ENCODE assay signal across 7 cellular contexts in genomic region chr11:119092880-119093665, GRCh38. TPM values are rescaled to one million over a fixed set of nuclear protein-coding genes. Genes with fewer than 3 reads are reported as not detected.
A peak's percentile ranks its signal among the peaks of the same experiment; 100 is the strongest.
DNase-seq lines count a peak whose midpoint lies in the region; ATAC-seq, FAIRE-seq and TF ChIP-seq lines count a peak whose summit lies in the region.

No MANE protein-coding gene starts in this region.

- H3K27ac ChIP-seq in OCI-LY1 (ENCODE audit: low read depth, low read length, poor library complexity, severe bottlenecking) (peak overlapping the region; percentile 86), foreskin keratinocyte (no peak overlapping the region)
- H3K27ac ChIP-seq in effector memory CD4-positive, alpha-beta T cell (ENCODE audit: insufficient read depth, low read length, poor library complexity, severe bottlenecking) = peak overlapping the region; percentile 63

- in situ Hi-C loops in GM13976 (cut with MboI; ENCODE audit: low sequenced_read_pairs, unreplicated experiment) = no loop called here

- ATAC-seq in foreskin keratinocyte = no peak

- peaks cover 18% of the 10 kb centered on the region for H3K79me2 ChIP-seq in OCI-LY1 (ENCODE audit: insufficient read depth, low read length)

- DNase-seq in GM12892 (ENCODE audit: insufficient read length) = no peak
- no peak for DNase-seq in effector memory CD4-positive, alpha-beta T cell
- DNase-seq in renal cortical epithelial cell (ENCODE audit: low read depth) = peak; percentile 59
- DNase-seq in stimulated activated naive CD4-positive, alpha-beta T cell (lab: John Stamatoyannopoulos, UW) = no peak
- DNase-seq in GM13976 (ENCODE audit: low spot score) = no peak
- no peak for DNase-seq in foreskin keratinocyte

- TF ChIP-seq CTCF in OCI-LY1 (IDR thresholded peaks at IDR 0.05; ENCODE audit: low read length) (no peak), GM13976 (IDR thresholded peaks at IDR 0.05; ENCODE audit: borderline replicate concordance, control extremely low read depth, extremely low read depth, insufficient read depth, missing control alignments) (no peak), foreskin keratinocyte (conservative IDR thresholded peaks at IDR 0.05) (no peak)

- peak overlapping the region; percentile 97 for H3K4me2 ChIP-seq in OCI-LY1 (ENCODE audit: low read length)

- H3K4me3 ChIP-seq in OCI-LY1 (ENCODE audit: low read depth, low read length, poor library complexity, severe bottlenecking) = peak overlapping the region; percentile 100
- peak overlapping the region; percentile 68 for H3K4me3 ChIP-seq in effector memory CD4-positive, alpha-beta T cell (ENCODE audit: insufficient read depth, low read depth, low read length, poor library complexity, severe bottlenecking)

- H3K9ac ChIP-seq in OCI-LY1 (ENCODE audit: low read length) = peak overlapping the region; percentile 100

- H3K27me3 ChIP-seq in OCI-LY1 (ENCODE audit: insufficient read depth, low read length) (no peaks in the 10 kb centered on the region), foreskin keratinocyte (no peaks in the 10 kb centered on the region)
- H3K27me3 ChIP-seq in effector memory CD4-positive, alpha-beta T cell (replicated peaks; ENCODE audit: control insufficient read depth, insufficient read depth, low read length, poor library complexity, severe bottlenecking) = no peaks in the 10 kb centered on the region

- H4K20me1 ChIP-seq in OCI-LY1 (ENCODE audit: insufficient read depth, low read length) = no peaks in the 10 kb centered on the region

- peak; percentile 59; the same call in 1 of the 2 replicates for TF ChIP-seq POLR2A in GM12892 (IDR thresholded peaks at IDR 0.05; ENCODE audit: low read depth, low read length)

- peaks cover 67% of the 10 kb centered on the region for H3K36me3 ChIP-seq in OCI-LY1 (ENCODE audit: insufficient read depth, low read length)
- peaks cover 9% of the 10 kb centered on the region for H3K36me3 ChIP-seq in effector memory CD4-positive, alpha-beta T cell (ENCODE audit: control insufficient read depth, insufficient read depth, low read length)

- FAIRE-seq in GM12892 (lab: Jason Lieb, UNC) = peak; percentile 60

- H2AFZ ChIP-seq in OCI-LY1 (ENCODE audit: low read length) = no peak overlapping the region

- H3K9me2 ChIP-seq in OCI-LY1 (ENCODE audit: low read depth, low read length) = no peaks in the 10 kb centered on the region

- H3K9me3 ChIP-seq in OCI-LY1 (ENCODE audit: low read length) = no peaks in the 10 kb centered on the region
- H3K9me3 ChIP-seq in effector memory CD4-positive, alpha-beta T cell (ENCODE audit: control insufficient read depth, low read length) = no peaks in the 10 kb centered on the region

- peaks cover 32% of the 10 kb centered on the region for H3K4me1 ChIP-seq in OCI-LY1 (ENCODE audit: insufficient read depth, low read length, severe bottlenecking)
- peaks cover 18% of the 10 kb centered on the region for H3K4me1 ChIP-seq in effector memory CD4-positive, alpha-beta T cell (ENCODE audit: control insufficient read depth, insufficient read depth, low read length, poor library complexity, severe bottlenecking)
- H3K4me1 ChIP-seq in foreskin keratinocyte = no peaks in the 10 kb centered on the region

- H3F3A ChIP-seq in OCI-LY1 (ENCODE audit: insufficient read depth, low read length) = peaks cover 3% of the 10 kb centered on the region

RNA-seq across cellular contexts. Expression of gene HMBS, which starts 8.4 kb away (rescaled TPM):
- 28.2 TPM for polyA plus RNA-seq in GM12892 (2012; ENCODE audit: missing spikeins)
- total RNA-seq in renal cortical epithelial cell = 12.0 and 24.0 TPM in 2 replicates
- total RNA-seq in foreskin keratinocyte = 24.4 and 38.4 TPM in 2 replicates
- 61.1 and 73.8 TPM in 2 replicates for polyA plus RNA-seq in foreskin keratinocyte

RNA-seq across cellular contexts. Expression of gene DPAGT1, which starts 8.6 kb away (rescaled TPM):
- polyA plus RNA-seq in GM12892 (2012; ENCODE audit: missing spikeins) = 16.9 TPM
- total RNA-seq in renal cortical epithelial cell = 22.1 and 42.9 TPM in 2 replicates
- 49.3 and 51.7 TPM in 2 replicates for total RNA-seq in foreskin keratinocyte
- polyA plus RNA-seq in foreskin keratinocyte = 57.2 and 62.6 TPM in 2 replicates

RNA-seq across cellular contexts. Expression of gene C2CD2L, which starts 14.1 kb away (rescaled TPM):
- 4.0 TPM for polyA plus RNA-seq in GM12892 (2012; ENCODE audit: missing spikeins)
- total RNA-seq in renal cortical epithelial cell (3.3 and 4.1 TPM in 2 replicates), foreskin keratinocyte (6.8 and 7.5 TPM in 2 replicates)
- polyA plus RNA-seq in foreskin keratinocyte = 5.5 and 5.9 TPM in 2 replicates

RNA-seq across cellular contexts. Expression of gene VPS11, which starts 25.5 kb away (rescaled TPM):
- polyA plus RNA-seq in GM12892 (2012; ENCODE audit: missing spikeins) = 26.5 TPM
- 15.8 and 29.3 TPM in 2 replicates for total RNA-seq in renal cortical epithelial cell
- total RNA-seq in foreskin keratinocyte = 23.2 and 27.7 TPM in 2 replicates
- polyA plus RNA-seq in foreskin keratinocyte = 25.1 and 27.2 TPM in 2 replicates

RNA-seq across cellular contexts. Expression of gene HINFP, which starts 28.3 kb away (rescaled TPM):
- 19.3 TPM for polyA plus RNA-seq in GM12892 (2012; ENCODE audit: missing spikeins)
- total RNA-seq in renal cortical epithelial cell = 11.5 and 20.8 TPM in 2 replicates
- 10.1 and 10.2 TPM in 2 replicates for total RNA-seq in foreskin keratinocyte
- polyA plus RNA-seq in foreskin keratinocyte = 8.7 and 8.9 TPM in 2 replicates
